ENCODE assay signal across 1 cellular context in the genomic region with DNA sequence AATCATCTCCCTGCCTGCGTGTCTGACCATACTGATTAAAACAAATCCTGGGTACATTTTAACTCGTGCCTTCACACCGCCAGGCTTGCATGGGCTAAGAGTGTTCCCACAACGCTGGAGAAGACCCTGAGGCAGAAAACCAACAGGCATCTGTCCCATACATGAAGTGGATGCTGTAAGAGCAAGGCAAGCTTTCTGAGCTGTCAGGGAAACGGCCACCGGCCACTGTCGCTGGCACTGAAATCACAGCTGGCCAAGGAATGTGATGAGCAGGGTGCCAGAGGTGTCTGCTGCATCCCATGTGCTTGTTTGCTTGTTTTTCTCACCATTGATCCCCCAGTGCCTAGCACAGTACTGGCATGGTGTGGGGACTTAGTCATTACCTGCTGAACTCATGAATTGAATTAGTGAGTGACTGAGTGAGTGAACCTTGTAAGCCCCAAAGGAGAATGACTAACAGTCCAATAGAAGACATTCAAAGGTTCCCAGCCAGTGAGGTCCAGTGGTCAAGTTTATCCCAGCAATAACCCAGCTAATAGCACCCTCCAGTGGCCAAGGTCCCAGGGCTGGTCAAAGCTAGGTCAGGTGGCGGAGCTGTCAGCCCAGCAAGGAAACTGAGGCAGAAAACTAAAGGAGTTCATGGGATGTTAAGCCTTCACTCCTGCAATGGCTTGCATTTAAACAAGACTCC.
TF ChIP-seq lines count a peak whose summit lies in the region.

No MANE protein-coding gene starts in this region.

TF ChIP-seq in GM23338, 12 proteins besides CTCF, POLR2A, EP300 and RAD21 (continued from another document):
- TF ChIP-seq, protein P1, sequence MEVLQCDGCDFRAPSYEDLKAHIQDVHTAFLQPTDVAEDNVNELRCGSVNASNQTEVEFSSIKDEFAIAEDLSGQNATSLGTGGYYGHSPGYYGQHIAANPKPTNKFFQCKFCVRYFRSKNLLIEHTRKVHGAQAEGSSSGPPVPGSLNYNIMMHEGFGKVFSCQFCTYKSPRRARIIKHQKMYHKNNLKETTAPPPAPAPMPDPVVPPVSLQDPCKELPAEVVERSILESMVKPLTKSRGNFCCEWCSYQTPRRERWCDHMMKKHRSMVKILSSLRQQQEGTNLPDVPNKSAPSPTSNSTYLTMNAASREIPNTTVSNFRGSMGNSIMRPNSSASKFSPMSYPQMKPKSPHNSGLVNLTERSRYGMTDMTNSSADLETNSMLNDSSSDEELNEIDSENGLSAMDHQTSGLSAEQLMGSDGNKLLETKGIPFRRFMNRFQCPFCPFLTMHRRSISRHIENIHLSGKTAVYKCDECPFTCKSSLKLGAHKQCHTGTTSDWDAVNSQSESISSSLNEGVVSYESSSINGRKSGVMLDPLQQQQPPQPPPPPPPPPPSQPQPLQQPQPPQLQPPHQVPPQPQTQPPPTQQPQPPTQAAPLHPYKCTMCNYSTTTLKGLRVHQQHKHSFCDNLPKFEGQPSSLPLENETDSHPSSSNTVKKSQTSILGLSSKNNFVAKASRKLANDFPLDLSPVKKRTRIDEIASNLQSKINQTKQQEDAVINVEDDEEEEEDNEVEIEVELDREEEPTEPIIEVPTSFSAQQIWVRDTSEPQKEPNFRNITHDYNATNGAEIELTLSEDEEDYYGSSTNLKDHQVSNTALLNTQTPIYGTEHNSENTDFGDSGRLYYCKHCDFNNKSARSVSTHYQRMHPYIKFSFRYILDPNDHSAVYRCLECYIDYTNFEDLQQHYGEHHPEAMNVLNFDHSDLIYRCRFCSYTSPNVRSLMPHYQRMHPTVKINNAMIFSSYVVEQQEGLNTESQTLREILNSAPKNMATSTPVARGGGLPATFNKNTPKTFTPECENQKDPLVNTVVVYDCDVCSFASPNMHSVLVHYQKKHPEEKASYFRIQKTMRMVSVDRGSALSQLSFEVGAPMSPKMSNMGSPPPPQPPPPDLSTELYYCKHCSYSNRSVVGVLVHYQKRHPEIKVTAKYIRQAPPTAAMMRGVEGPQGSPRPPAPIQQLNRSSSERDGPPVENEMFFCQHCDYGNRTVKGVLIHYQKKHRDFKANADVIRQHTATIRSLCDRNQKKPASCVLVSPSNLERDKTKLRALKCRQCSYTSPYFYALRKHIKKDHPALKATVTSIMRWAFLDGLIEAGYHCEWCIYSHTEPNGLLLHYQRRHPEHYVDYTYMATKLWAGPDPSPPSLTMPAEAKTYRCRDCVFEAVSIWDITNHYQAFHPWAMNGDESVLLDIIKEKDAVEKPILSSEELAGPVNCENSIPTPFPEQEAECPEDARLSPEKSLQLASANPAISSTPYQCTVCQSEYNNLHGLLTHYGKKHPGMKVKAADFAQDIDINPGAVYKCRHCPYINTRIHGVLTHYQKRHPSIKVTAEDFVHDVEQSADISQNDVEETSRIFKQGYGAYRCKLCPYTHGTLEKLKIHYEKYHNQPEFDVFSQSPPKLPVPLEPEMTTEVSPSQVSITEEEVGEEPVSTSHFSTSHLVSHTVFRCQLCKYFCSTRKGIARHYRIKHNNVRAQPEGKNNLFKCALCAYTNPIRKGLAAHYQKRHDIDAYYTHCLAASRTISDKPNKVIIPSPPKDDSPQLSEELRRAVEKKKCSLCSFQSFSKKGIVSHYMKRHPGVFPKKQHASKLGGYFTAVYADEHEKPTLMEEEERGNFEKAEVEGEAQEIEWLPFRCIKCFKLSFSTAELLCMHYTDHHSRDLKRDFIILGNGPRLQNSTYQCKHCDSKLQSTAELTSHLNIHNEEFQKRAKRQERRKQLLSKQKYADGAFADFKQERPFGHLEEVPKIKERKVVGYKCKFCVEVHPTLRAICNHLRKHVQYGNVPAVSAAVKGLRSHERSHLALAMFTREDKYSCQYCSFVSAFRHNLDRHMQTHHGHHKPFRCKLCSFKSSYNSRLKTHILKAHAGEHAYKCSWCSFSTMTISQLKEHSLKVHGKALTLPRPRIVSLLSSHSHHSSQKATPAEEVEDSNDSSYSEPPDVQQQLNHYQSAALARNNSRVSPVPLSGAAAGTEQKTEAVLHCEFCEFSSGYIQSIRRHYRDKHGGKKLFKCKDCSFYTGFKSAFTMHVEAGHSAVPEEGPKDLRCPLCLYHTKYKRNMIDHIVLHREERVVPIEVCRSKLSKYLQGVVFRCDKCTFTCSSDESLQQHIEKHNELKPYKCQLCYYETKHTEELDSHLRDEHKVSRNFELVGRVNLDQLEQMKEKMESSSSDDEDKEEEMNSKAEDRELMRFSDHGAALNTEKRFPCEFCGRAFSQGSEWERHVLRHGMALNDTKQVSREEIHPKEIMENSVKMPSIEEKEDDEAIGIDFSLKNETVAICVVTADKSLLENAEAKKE (CRISPR knock-in tag; IDR thresholded peaks at IDR 0.05) = no peak
- TF ChIP-seq REST (IDR thresholded peaks at IDR 0.05; ENCODE audit: unreplicated experiment) = no peak
- no peak for TF ChIP-seq ZNF331 (CRISPR knock-in tag; IDR thresholded peaks at IDR 0.05; ENCODE audit: low read depth)
- no peak for TF ChIP-seq ETS1 (IDR thresholded peaks at IDR 0.05)
- TF ChIP-seq CREB1 (CRISPR knock-in tag; IDR thresholded peaks at IDR 0.05; ENCODE audit: low read depth) = no peak
- no peak for TF ChIP-seq STAT1 (IDR thresholded peaks at IDR 0.05; ENCODE audit: unreplicated experiment)
- TF ChIP-seq EZH2phosphoT487 (IDR thresholded peaks at IDR 0.05; ENCODE audit: unreplicated experiment) = no peak
